Comparison of ENCODE assay signal across 13 cellular contexts in genomic region chr2:226618875-226619605, GRCh38.
DNase-seq lines count a peak whose midpoint lies in the region; ATAC-seq and TF ChIP-seq lines count a peak whose summit lies in the region.
"Had no signal": no experiment of that assay in that cellular context is flagged by ENCODE, and none has a peak within 500 bp of the region (broad histone marks: within the 10 kb centered on the region; RNA-seq: fewer than 3 reads in every experiment).

No MANE protein-coding gene starts in this region.

- no peaks in the 10 kb centered on the region for H3K27me3 ChIP-seq in HCT116 (ENCODE audit: insufficient read depth, low read length)
- H3K27me3 ChIP-seq in CD8-positive, alpha-beta T cell (ENCODE audit: insufficient read depth, low read length), result no peaks in the 10 kb centered on the region
- H3K27me3 ChIP-seq: neutrophil, spleen had no signal

- H3K9me3 ChIP-seq in HCT116 (ENCODE audit: control insufficient read depth in 1 of 2, insufficient read depth in 1 of 2, low read depth in 1 of 2, low read length in 2 of 2), result no peaks in the 10 kb centered on the region
- H3K9me3 ChIP-seq in CD8-positive, alpha-beta T cell (ENCODE audit: low read length), result no peaks in the 10 kb centered on the region
- H3K9me3 ChIP-seq: neutrophil, spleen had no signal

- H3K4me1 ChIP-seq in HCT116 (ENCODE audit: control insufficient read depth in 1 of 2, insufficient read depth in 2 of 2, low read length in 2 of 2), result peaks cover 38 to 65% of the 10 kb centered on the region in 2 experiments
- no peaks in the 10 kb centered on the region for H3K4me1 ChIP-seq in CD8-positive, alpha-beta T cell (ENCODE audit: insufficient read depth, low read length)
- H3K4me1 ChIP-seq: spleen had no signal

- peaks cover 0 to 28% of the 10 kb centered on the region in 2 experiments; a peak in 2 of 4 replicates for H3K36me3 ChIP-seq in HCT116 (ENCODE audit: control insufficient read depth in 1 of 2, insufficient read depth in 2 of 2, low read length in 2 of 2)
- H3K36me3 ChIP-seq in CD8-positive, alpha-beta T cell (ENCODE audit: insufficient read depth, low read length), result no peaks in the 10 kb centered on the region
- H3K36me3 ChIP-seq: neutrophil, spleen, WERI-Rb-1 had no signal

- peak; percentile 27 for DNase-seq in HCT116 (ENCODE audit: low read depth, low spot score)
- peak; percentile 54 for DNase-seq in RPMI7951 (ENCODE audit: low read depth)
- peak; percentile 92 for DNase-seq in fibroblast of peridontal ligament (ENCODE audit: extremely low read depth)
- DNase-seq in renal cortical epithelial cell (ENCODE audit: low read depth), result peak; percentile 74
- no peak for DNase-seq in CD8-positive, alpha-beta T cell
- DNase-seq in CD1c-positive myeloid dendritic cell (ENCODE audit: extremely low spot score), result no peak
- DNase-seq in cardiac septum (ENCODE audit: low spot score), result no peak
- no peak for DNase-seq in mucosa of gallbladder (ENCODE audit: low spot score)
- DNase-seq: caudate nucleus, spleen, WERI-Rb-1 had no signal

- no peak overlapping the region for H2AFZ ChIP-seq in HCT116 (ENCODE audit: low read depth, low read length, poor library complexity, severe bottlenecking)

- RAD21 ChIA-PET in HCT116 (lab: Charles Lee; ENCODE audit: low non-redundant PET in 1 of 2, low total read pairs in 2 of 2, uncharacterized antibody in 2 of 2, unreplicated experiment in 2 of 2), result no interaction called here

- H3K27ac Mint-ChIP-seq in CD8-positive, alpha-beta T cell, result no peak overlapping the region

- POLR2A ChIA-PET in HCT116 (lab: Charles Lee), result interaction anchor here (1.3 kb wide), 1 partner anchor 8 kb away, joined by 3 read pairs; no protein-coding TSS in a partner anchor
- POLR2A ChIA-PET in CD8-positive, alpha-beta T cell (lab: Charles Lee), result no interaction called here

- peak; percentile 6; the same call in 1 of the 2 replicates for TF ChIP-seq RAD21 in HCT116 (IDR thresholded peaks at IDR 0.05; ENCODE audit: low read depth)

- BruUV-seq in HCT116 (replicated peaks; lab: Mats Ljungman, UMichigan), result no TSS peak

- peaks cover 19% of the 10 kb centered on the region for H3K27me3 Mint-ChIP-seq in CD8-positive, alpha-beta T cell (ENCODE audit: low read depth)

- CTCF ChIA-PET in HCT116 (lab: Charles Lee), result no interaction called here
- CTCF ChIA-PET in CD8-positive, alpha-beta T cell (lab: Charles Lee), result interaction anchor here (1.3 kb wide), 1 partner anchor 8 kb away, joined by 3 read pairs; no protein-coding TSS in a partner anchor

- peak overlapping the region; percentile 8 for H3K9ac ChIP-seq in HCT116 (ENCODE audit: low read length)

- no peaks in the 10 kb centered on the region for H3K9me2 ChIP-seq in HCT116 (ENCODE audit: insufficient read depth)

- no peak overlapping the region for H3K4me3 ChIP-seq in HCT116 (replicated peaks in 1 of 2; ENCODE audit: low read depth in 1 of 2, low read length in 2 of 2)
- H3K4me3 ChIP-seq in CD8-positive, alpha-beta T cell (ENCODE audit: low read depth, low read length), result no peak overlapping the region
- H3K4me3 ChIP-seq: spleen had no signal

- H3K36me3 Mint-ChIP-seq in CD8-positive, alpha-beta T cell, result no peaks in the 10 kb centered on the region

- TF ChIP-seq POLR2A in HCT116 (IDR thresholded peaks at IDR 0.05; ENCODE audit: borderline replicate concordance, extremely low read depth, insufficient read depth, insufficient read length), result no peak

- H3K4me2 ChIP-seq in HCT116 (ENCODE audit: low read length), result peak overlapping the region; percentile 29

- H3K4me3 Mint-ChIP-seq in CD8-positive, alpha-beta T cell, result no peak overlapping the region

- intact Hi-C loops in HCT116 (cut with micrococcal nuclease) (loop anchor here (10.0 kb wide), 1 partner anchor 404 kb away; no protein-coding TSS in a partner anchor), cardiac septum (cut with DNase I) (no loop called here)
- intact Hi-C loops in CD8-positive, alpha-beta T cell (cut with DNase I, micrococcal nuclease), result no loop called here

- no peaks in the 10 kb centered on the region for H3K4me1 Mint-ChIP-seq in CD8-positive, alpha-beta T cell (ENCODE audit: low read depth)

- H3K9me3 Mint-ChIP-seq in CD8-positive, alpha-beta T cell, result no peaks in the 10 kb centered on the region

- no peaks in the 10 kb centered on the region; the same call in 1 of the 2 replicates for H3K79me2 ChIP-seq in HCT116 (ENCODE audit: insufficient read depth, low read length)

- peak overlapping the region; percentile 73 for H3K27ac ChIP-seq in HCT116 (ENCODE audit: low read depth, low read length)
- no peak overlapping the region for H3K27ac ChIP-seq in CD8-positive, alpha-beta T cell (ENCODE audit: low read depth, low read length)
- H3K27ac ChIP-seq: HL-60, neutrophil, spleen, WERI-Rb-1 had no signal

- peak; percentile 63 for ATAC-seq in HCT116
- ATAC-seq in CD8-positive, alpha-beta T cell, result no peak

- no peaks in the 10 kb centered on the region for H4K20me1 ChIP-seq in HCT116 (ENCODE audit: insufficient read depth)

- no peak for TF ChIP-seq CTCF in HCT116 (IDR thresholded peaks at IDR 0.05 in 2 of 3, conservative IDR thresholded peaks at IDR 0.05 in 1 of 3; ENCODE audit: borderline replicate concordance in 1 of 3, insufficient read depth in 1 of 3, low read depth in 2 of 3, low read length in 2 of 3)
- TF ChIP-seq CTCF in CD8-positive, alpha-beta T cell (IDR thresholded peaks at IDR 0.05), result no peak

TF ChIP-seq in HCT116, 20 proteins besides CTCF, POLR2A, EP300 and RAD21:
- TF ChIP-seq CEBPB (IDR thresholded peaks at IDR 0.05; ENCODE audit: low read depth) (peak; percentile 55; the same call in 1 of the 2 replicates), EZH2 (IDR thresholded peaks at IDR 0.05) (no peak), JUND (IDR thresholded peaks at IDR 0.05) (no peak), ZNF274 (IDR thresholded peaks at IDR 0.05; ENCODE audit: low read depth, low read length) (no peak), EGR1 (IDR thresholded peaks at IDR 0.05; ENCODE audit: low read depth) (no peak), MAX (IDR thresholded peaks at IDR 0.05) (no peak; the same call in 1 of the 2 replicates), REST (IDR thresholded peaks at IDR 0.05; ENCODE audit: low read depth) (no peak), SP1 (IDR thresholded peaks at IDR 0.05; ENCODE audit: low read depth) (peak; percentile 60), EZH2phosphoT487 (IDR thresholded peaks at IDR 0.05; ENCODE audit: borderline replicate concordance) (no peak), ELF1 (IDR thresholded peaks at IDR 0.05; ENCODE audit: borderline replicate concordance, low read depth) (no peak), FOSL1 (IDR thresholded peaks at IDR 0.05; ENCODE audit: low read depth) (no peak), CBX3 (IDR thresholded peaks at IDR 0.05; ENCODE audit: low read depth) (0 out of 2 replicates have a peak, but pooled peaks have one; percentile 8), YY1 (IDR thresholded peaks at IDR 0.05; ENCODE audit: extremely low read depth, insufficient replicate concordance, low read depth, low read length) (no peak), TCF7L2 (IDR thresholded peaks at IDR 0.05; ENCODE audit: borderline replicate concordance, extremely low read depth, insufficient read depth, insufficient read length) (peak; percentile 94), POLR2AphosphoS5 (IDR thresholded peaks at IDR 0.05; ENCODE audit: low read depth, low read length) (no peak)

Comparison
In these comparisons a context has a peak if more than half of its experiments do, and no peak if none do; other contexts are left out.
1. DNase-seq: peak in HCT116 (single experiment), RPMI7951 (single experiment), fibroblast of peridontal ligament (single experiment) and renal cortical epithelial cell (single experiment); none in CD8-positive, alpha-beta T cell (0 of 7), CD1c-positive myeloid dendritic cell (single experiment), cardiac septum (single experiment) and mucosa of gallbladder (single experiment).